21 cellular contexts compared by ENCODE assay signal in the genomic region with DNA sequence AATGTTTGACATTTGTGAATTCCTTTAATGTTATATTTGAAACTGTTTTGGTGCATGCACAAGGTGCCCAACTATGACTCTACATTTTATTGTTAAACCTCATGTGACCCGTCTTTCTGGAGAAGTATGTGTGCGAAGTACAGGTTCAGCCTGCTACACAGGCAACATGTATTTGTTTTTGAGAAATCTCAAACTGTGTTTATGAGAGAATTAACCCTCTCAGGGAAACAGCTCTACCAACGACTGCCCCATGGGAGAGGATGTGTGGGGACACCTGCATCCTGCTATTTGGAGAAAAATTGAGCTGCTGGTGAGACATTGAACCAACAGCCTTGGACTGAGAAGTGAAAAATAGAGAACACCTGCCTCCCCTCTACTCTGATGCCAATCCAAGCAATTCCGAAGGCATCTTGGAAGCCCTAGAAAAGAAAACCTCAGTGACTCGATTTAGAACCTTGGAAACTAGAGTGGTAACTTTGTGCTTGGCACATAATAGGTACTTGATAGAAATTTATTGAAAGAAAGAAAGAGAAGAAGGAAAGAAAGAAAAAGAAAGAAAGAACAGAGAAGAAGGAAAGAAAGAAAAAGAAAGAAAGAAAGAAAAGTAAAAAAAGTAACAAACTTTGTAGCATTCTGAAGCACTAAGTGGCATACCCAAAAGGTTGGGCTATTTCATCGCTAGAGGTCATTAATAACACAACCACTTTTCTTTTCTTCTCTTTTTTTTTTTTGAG.
"Had no signal": no experiment of that assay in that cellular context is flagged by ENCODE, and none has a peak within 500 bp of the region (broad histone marks: within the 10 kb centered on the region; RNA-seq: fewer than 3 reads in every experiment).

No MANE protein-coding gene starts in this region.

- H3K27me3 ChIP-seq: right atrium auricular region, thyroid gland, uterus had no signal

- H3K4me3 ChIP-seq: dorsolateral prefrontal cortex, heart right ventricle, right atrium auricular region, thyroid gland, upper lobe of left lung, uterus had no signal

- H3K27ac ChIP-seq: dorsolateral prefrontal cortex, heart right ventricle, right atrium auricular region, thyroid gland, upper lobe of left lung, uterus had no signal

- H3K36me3 Mint-ChIP-seq: natural killer cell had no signal

- ATAC-seq: esophagus mucosa, heart right ventricle, left lobe of liver, natural killer cell had no signal

- H3K9me3 Mint-ChIP-seq: natural killer cell, neural crest cell had no signal

- FAIRE-seq: endometrium, frontal cortex, small intestine had no signal

- DNase-seq: cortex of kidney; dorsolateral prefrontal cortex; effector CD8-positive, alpha-beta T cell; heart right ventricle; hypothalamus; islet precursor cell; mammary epithelial cell; natural killer cell; posterior cingulate gyrus; small intestine; stimulated activated CD4-positive, alpha-beta T cell treated with anti-CD3 and anti-CD28 coated beads, Interleukin-12 subunit alpha, Interleukin-12 subunit beta, amount 100 ng/mL, for 4 hours; stimulated activated naive CD4-positive, alpha-beta T cell treated with Interleukin-2 at 50 U/mL for 16 hours; thyroid gland; upper lobe of left lung; uterus had no signal

- H3K4me1 ChIP-seq: uterus had no signal

- H3K9me3 ChIP-seq: heart right ventricle, right atrium auricular region, thyroid gland, upper lobe of left lung, uterus had no signal

- H3K27ac Mint-ChIP-seq: natural killer cell had no signal

- H3K4me1 Mint-ChIP-seq: natural killer cell had no signal

- H3K4me3 Mint-ChIP-seq: natural killer cell, neural crest cell had no signal

- H3K36me3 ChIP-seq: heart right ventricle, right atrium auricular region, thyroid gland, upper lobe of left lung, uterus had no signal
